In genomic region chr1:155834296-155834926, GRCh38 we compare ENCODE assay signal across 1 cellular context.
A peak's percentile ranks its signal among the peaks of the same experiment; 100 is the strongest.
TF ChIP-seq lines count a peak whose summit lies in the region.

No MANE protein-coding gene starts in this region.

TF ChIP-seq in K562, 482 proteins besides CTCF, POLR2A, EP300 and RAD21 (continued from another document):
- TF ChIP-seq ZNF407 (IDR thresholded peaks at IDR 0.05; ENCODE audit: low read depth) (no peak), SMARCB1 (IDR thresholded peaks at IDR 0.05; ENCODE audit: insufficient read length, low read depth) (no peak), SMAD2 (IDR thresholded peaks at IDR 0.05; ENCODE audit: low read depth, low read length) (no peak), NFE2L1 (tag; IDR thresholded peaks at IDR 0.05; ENCODE audit: borderline replicate concordance, low read depth) (no peak), RBFOX2 (IDR thresholded peaks at IDR 0.05; ENCODE audit: low read depth, low read length) (no peak), MAX (CRISPR knock-in tag; IDR thresholded peaks at IDR 0.05) (no peak), ZNF740 (CRISPR knock-in tag; IDR thresholded peaks at IDR 0.05) (no peak), ZNF740 (tag; IDR thresholded peaks at IDR 0.05) (no peak), XRCC5 (IDR thresholded peaks at IDR 0.05; ENCODE audit: low read depth, low read length) (no peak), SRSF3 (IDR thresholded peaks at IDR 0.05; ENCODE audit: insufficient read depth, low read length) (no peak), SETDB1 (IDR thresholded peaks at IDR 0.05; ENCODE audit: low read length) (no peak), ZNF3 (CRISPR knock-in tag; IDR thresholded peaks at IDR 0.05) (no peak), E2F8 (IDR thresholded peaks at IDR 0.05; ENCODE audit: low read depth, partially characterized antibody) (no peak), NFXL1 (CRISPR knock-in tag; IDR thresholded peaks at IDR 0.05) (no peak), SP1 (CRISPR knock-in tag; IDR thresholded peaks at IDR 0.05) (no peak), CLOCK (CRISPR knock-in tag; IDR thresholded peaks at IDR 0.05; ENCODE audit: borderline replicate concordance) (no peak), ZNF277 (CRISPR knock-in tag; IDR thresholded peaks at IDR 0.05; ENCODE audit: borderline replicate concordance) (no peak), ZNF586 (CRISPR knock-in tag; conservative IDR thresholded peaks at IDR 0.05) (no peak), ZKSCAN3 (CRISPR knock-in tag; IDR thresholded peaks at IDR 0.05) (no peak), ZFP1 (CRISPR knock-in tag; IDR thresholded peaks at IDR 0.05) (no peak), KAT2B (IDR thresholded peaks at IDR 0.05; ENCODE audit: low read depth, low read length) (no peak), VEZF1 (CRISPR knock-in tag; IDR thresholded peaks at IDR 0.05) (peak; percentile 39; the same call in 1 of the 2 replicates), HNRNPL (IDR thresholded peaks at IDR 0.05; ENCODE audit: low read depth, low read length) (no peak), L3MBTL2 (IDR thresholded peaks at IDR 0.05) (peak; percentile 34; the same call in 1 of the 2 replicates), ZNF830 (CRISPR knock-in tag; IDR thresholded peaks at IDR 0.05) (no peak), ESRRB (CRISPR knock-in tag; IDR thresholded peaks at IDR 0.05; ENCODE audit: borderline replicate concordance) (no peak), ZNF253 (CRISPR knock-in tag; conservative IDR thresholded peaks at IDR 0.05) (no peak), ZNF217 (CRISPR knock-in tag; IDR thresholded peaks at IDR 0.05) (no peak), BRF2 (IDR thresholded peaks at IDR 0.05; ENCODE audit: borderline replicate concordance, insufficient read depth, insufficient read length) (no peak), ZNF184 (CRISPR knock-in tag; IDR thresholded peaks at IDR 0.05) (no peak), WHSC1 (IDR thresholded peaks at IDR 0.05; ENCODE audit: low read length) (no peak), YBX1 (IDR thresholded peaks at IDR 0.05) (no peak)
